Comparison of ENCODE assay signal across 8 cellular contexts in genomic region chr17:28570716-28571254, GRCh38. TPM values are rescaled to one million over a fixed set of nuclear protein-coding genes. Genes with fewer than 3 reads are reported as not detected.
DNase-seq lines count a peak whose midpoint lies in the region; ATAC-seq and TF ChIP-seq lines count a peak whose summit lies in the region.

No MANE protein-coding gene starts in this region.

- H3K27ac Mint-ChIP-seq in activated T-cell treated with anti-CD3 and anti-CD28 coated beads, Interleukin-2, amount 50 U/mL, for 72 hours = peak overlapping the region; percentile 86

- peak overlapping the region; percentile 74 for H3K4me3 ChIP-seq in fibroblast of mammary gland (ENCODE audit: control insufficient read depth, low read depth, low read length)

- DNase-seq in NCI-H345 (lab: John Stamatoyannopoulos, UW) = peak; percentile 40
- DNase-seq in NCI-H345 treated with DMSO at 0.1 percent for 48 hours (lab: John Stamatoyannopoulos, UW; ENCODE audit: unreplicated experiment) = no peak
- peak; percentile 81 for DNase-seq in NCI-H69 (lab: John Stamatoyannopoulos, UW)
- peak; percentile 58 to 62 for DNase-seq in activated T-cell treated with anti-CD3 and anti-CD28 coated beads, Interleukin-2, amount 50 U/mL, for 72 hours
- no peak for DNase-seq in fibroblast of mammary gland (ENCODE audit: low read depth)
- DNase-seq in occipital lobe (lab: John Stamatoyannopoulos, UW) = peak; percentile 11
- DNase-seq in GDM1 (lab: John Stamatoyannopoulos, UW) = no peak

- no peak for TF ChIP-seq CTCF in fibroblast of mammary gland (conservative IDR thresholded peaks at IDR 0.05; ENCODE audit: control insufficient read depth, insufficient read depth, low read depth, low read length)

- ATAC-seq in HG02938 (IDR thresholded peaks at IDR 0.05; ENCODE audit: unreplicated experiment) = peak; percentile 11
- peak; percentile 53 to 55 for ATAC-seq in activated T-cell treated with anti-CD3 and anti-CD28 coated beads, Interleukin-2, amount 50 U/mL, for 72 hours (replicated peaks in 1 of 2)

- peaks cover 3 to 5% of the 10 kb centered on the region in 2 donors for H3K36me3 Mint-ChIP-seq in activated T-cell treated with anti-CD3 and anti-CD28 coated beads, Interleukin-2, amount 50 U/mL, for 72 hours (ENCODE audit: insufficient read depth in 2 of 2)

- H3K4me3 Mint-ChIP-seq in activated T-cell treated with anti-CD3 and anti-CD28 coated beads, Interleukin-2, amount 50 U/mL, for 72 hours = peak overlapping the region; percentile 90

- H3K27me3 Mint-ChIP-seq in activated T-cell treated with anti-CD3 and anti-CD28 coated beads, Interleukin-2, amount 50 U/mL, for 72 hours (ENCODE audit: low read depth) = no peaks in the 10 kb centered on the region

- peaks cover 56% of the 10 kb centered on the region for H3K4me1 Mint-ChIP-seq in activated T-cell treated with anti-CD3 and anti-CD28 coated beads, Interleukin-2, amount 50 U/mL, for 72 hours (ENCODE audit: low read depth)

- H3K9me3 Mint-ChIP-seq in activated T-cell treated with anti-CD3 and anti-CD28 coated beads, Interleukin-2, amount 50 U/mL, for 72 hours = no peaks in the 10 kb centered on the region

RNA-seq across cellular contexts. Expression of gene PIGS, which starts 0.5 kb away (rescaled TPM):
- total RNA-seq in activated T-cell treated with anti-CD3 and anti-CD28 coated beads, Interleukin-2, amount 50 U/mL, for 72 hours = 10 to 100 TPM; 46.3 to 53.5 TPM
- 12.8 TPM for total RNA-seq in occipital lobe

RNA-seq across cellular contexts. Expression of gene ALDOC, which starts 5.9 kb away (rescaled TPM):
- total RNA-seq in activated T-cell treated with anti-CD3 and anti-CD28 coated beads, Interleukin-2, amount 50 U/mL, for 72 hours = 10 to 100 TPM; 23.1 to 40.0 TPM
- total RNA-seq in occipital lobe = 78.1 TPM

RNA-seq across cellular contexts. Expression of gene UNC119, which starts 18.4 kb away (rescaled TPM):
- 10 to 100 TPM; 45.3 to 53.8 TPM for total RNA-seq in activated T-cell treated with anti-CD3 and anti-CD28 coated beads, Interleukin-2, amount 50 U/mL, for 72 hours
- 31.5 TPM for total RNA-seq in occipital lobe

RNA-seq across cellular contexts. Expression of gene SPAG5, which starts 28.0 kb away (rescaled TPM):
- 100 to 1,000 TPM; 134 to 141 TPM for total RNA-seq in activated T-cell treated with anti-CD3 and anti-CD28 coated beads, Interleukin-2, amount 50 U/mL, for 72 hours
- 4.7 TPM for total RNA-seq in occipital lobe

RNA-seq across cellular contexts. Expression of gene RSKR, which starts 43.2 kb away (rescaled TPM):
- total RNA-seq in activated T-cell treated with anti-CD3 and anti-CD28 coated beads, Interleukin-2, amount 50 U/mL, for 72 hours = 10 to 100 TPM; 25.1 to 33.4 TPM
- total RNA-seq in occipital lobe = 16.5 TPM

Comparison
In these comparisons a context has a peak if more than half of its experiments do, and no peak if none do; other contexts are left out.
1. DNase-seq: peak in NCI-H345 (single experiment), NCI-H69 (single experiment), activated T-cell treated with anti-CD3 and anti-CD28 coated beads, Interleukin-2, amount 50 U/mL, for 72 hours (2 of 2) and occipital lobe (single experiment); none in NCI-H345 treated with DMSO at 0.1 percent for 48 hours (single experiment), fibroblast of mammary gland (single experiment) and GDM1 (single experiment).